20 cellular contexts compared by ENCODE assay signal in the genomic region with DNA sequence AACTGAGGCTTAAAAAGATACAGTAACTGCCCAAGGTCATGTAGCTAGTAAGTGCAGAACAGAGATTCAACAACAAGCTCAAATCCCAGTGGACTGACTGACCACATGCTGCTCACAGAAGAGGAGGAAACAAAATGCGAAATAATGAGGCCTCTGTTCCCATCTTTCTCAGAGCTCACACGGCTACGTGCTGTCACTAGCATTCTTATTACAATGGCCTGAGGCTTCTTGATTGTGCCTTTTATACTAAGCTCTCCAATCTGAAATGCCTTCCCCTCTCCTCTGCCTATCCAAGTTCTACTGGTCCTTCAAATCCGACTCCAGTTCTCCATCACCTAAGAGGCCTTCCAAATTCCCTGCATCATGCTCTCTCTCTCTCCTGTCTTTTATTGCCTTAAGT. TPM values are rescaled to one million over a fixed set of nuclear protein-coding genes. Genes with fewer than 3 reads are reported as not detected.
DNase-seq lines count a peak whose midpoint lies in the region; ATAC-seq and TF ChIP-seq lines count a peak whose summit lies in the region.
"Had no signal": no experiment of that assay in that cellular context is flagged by ENCODE, and none has a peak within 500 bp of the region (broad histone marks: within the 10 kb centered on the region; RNA-seq: fewer than 3 reads in every experiment).

No MANE protein-coding gene starts in this region.

- H3K27ac Mint-ChIP-seq in neural progenitor cell, result no peak overlapping the region
- H3K27ac Mint-ChIP-seq: HFFc6 had no signal

- H4K20me1 ChIP-seq in OCI-LY3 (ENCODE audit: insufficient read depth, low read length) (no peaks in the 10 kb centered on the region), neural progenitor cell (ENCODE audit: low read depth) (no peaks in the 10 kb centered on the region), osteoblast (ENCODE audit: insufficient read depth, low read length) (no peaks in the 10 kb centered on the region)

- H3K4me2 ChIP-seq in OCI-LY3 (ENCODE audit: low read length) (peak overlapping the region; percentile 62), neural progenitor cell (no peak overlapping the region), osteoblast (ENCODE audit: insufficient read depth, low read length) (no peak overlapping the region)

- H3K4me1 Mint-ChIP-seq in neural progenitor cell, result no peaks in the 10 kb centered on the region

- no peak overlapping the region for H3K4me3 Mint-ChIP-seq in neural progenitor cell
- H3K4me3 Mint-ChIP-seq: HFFc6 had no signal

- no peaks in the 10 kb centered on the region for H3F3A ChIP-seq in neural progenitor cell (ENCODE audit: low read depth)

- H3K27ac ChIP-seq in OCI-LY3 (ENCODE audit: low read length) (peak overlapping the region; percentile 76), neural progenitor cell (no peak overlapping the region), osteoblast (ENCODE audit: low read depth, low read length) (no peak overlapping the region)
- H3K27ac ChIP-seq: BLaER1 treated with 17β-estradiol and CSF1 and Interleukin-3, amounts not matched to agents 10 nM and 100 nM; HL-60 had no signal

- no peaks in the 10 kb centered on the region for H3K9me3 ChIP-seq in OCI-LY3 (ENCODE audit: insufficient read depth, low read length)
- H3K9me3 ChIP-seq in neural progenitor cell (ENCODE audit: low read depth), result no peaks in the 10 kb centered on the region
- H3K9me3 ChIP-seq in osteoblast (ENCODE audit: low read depth, low read length), result no peaks in the 10 kb centered on the region

- TF ChIP-seq CTCF in OCI-LY3 (IDR thresholded peaks at IDR 0.05; ENCODE audit: low read depth, low read length) (no peak), neural progenitor cell (IDR thresholded peaks at IDR 0.05) (no peak), osteoblast (IDR thresholded peaks at IDR 0.05; ENCODE audit: extremely low read depth, low read depth, low read length) (no peak)

- peak overlapping the region; percentile 27 for H3K4me3 ChIP-seq in OCI-LY3 (ENCODE audit: low read length)
- no peak overlapping the region for H3K4me3 ChIP-seq in neural progenitor cell
- H3K4me3 ChIP-seq in osteoblast (ENCODE audit: insufficient read depth, low read length), result no peak overlapping the region
- H3K4me3 ChIP-seq: BLaER1 treated with 17β-estradiol and CSF1 and Interleukin-3, amounts not matched to agents 10 nM and 100 nM had no signal

- no peaks in the 10 kb centered on the region for H3K9me3 Mint-ChIP-seq in neural progenitor cell
- H3K9me3 Mint-ChIP-seq: HFFc6 had no signal

- no peaks in the 10 kb centered on the region for H3K27me3 Mint-ChIP-seq in neural progenitor cell (ENCODE audit: insufficient read depth, low read depth)

- no peak for ATAC-seq in GM19351 (IDR thresholded peaks at IDR 0.05; ENCODE audit: unreplicated experiment)
- ATAC-seq: Right ventricle myocardium inferior, SK-N-SH treated with all-trans-retinoic acid at 6 μM for 48 hours had no signal

- peaks cover 22% of the 10 kb centered on the region for H3K4me1 ChIP-seq in OCI-LY3 (ENCODE audit: low read length)
- peaks cover 9% of the 10 kb centered on the region for H3K4me1 ChIP-seq in neural progenitor cell
- H3K4me1 ChIP-seq in osteoblast (ENCODE audit: insufficient read depth, low read length), result peaks cover 9% of the 10 kb centered on the region

- H3K27me3 ChIP-seq in OCI-LY3 (ENCODE audit: low read depth, low read length) (no peaks in the 10 kb centered on the region), neural progenitor cell (no peaks in the 10 kb centered on the region), osteoblast (ENCODE audit: insufficient read depth, low read length) (no peaks in the 10 kb centered on the region)
- H3K27me3 ChIP-seq: BLaER1 treated with 17β-estradiol and CSF1 and Interleukin-3, amounts not matched to agents 10 nM and 100 nM had no signal

- H3K36me3 ChIP-seq in OCI-LY3 (replicated peaks; ENCODE audit: low read depth, low read length), result peaks cover 27% of the 10 kb centered on the region
- no peaks in the 10 kb centered on the region for H3K36me3 ChIP-seq in neural progenitor cell
- H3K36me3 ChIP-seq in osteoblast (ENCODE audit: insufficient read depth, low read length), result peaks cover 6% of the 10 kb centered on the region

- H3K79me2 ChIP-seq in OCI-LY3 (ENCODE audit: low read length) (no peaks in the 10 kb centered on the region), neural progenitor cell (ENCODE audit: low read depth) (no peaks in the 10 kb centered on the region), osteoblast (ENCODE audit: insufficient read depth, low read length) (no peaks in the 10 kb centered on the region)

- H3K9ac ChIP-seq in OCI-LY3 (ENCODE audit: low read length) (0 out of 2 replicates have a peak overlapping the region, but pooled peaks have one; percentile 24), neural progenitor cell (no peak overlapping the region)
- H3K9ac ChIP-seq: BLaER1 treated with 17β-estradiol and CSF1 and Interleukin-3, amounts not matched to agents 10 nM and 100 nM had no signal

- no peak overlapping the region for H2AFZ ChIP-seq in OCI-LY3 (ENCODE audit: low read depth, low read length)
- no peak overlapping the region for H2AFZ ChIP-seq in neural progenitor cell (replicated peaks)
- H2AFZ ChIP-seq in osteoblast (ENCODE audit: low read length), result no peak overlapping the region

- H3K36me3 Mint-ChIP-seq in neural progenitor cell, result peaks cover 3% of the 10 kb centered on the region

- peak; percentile 98 for DNase-seq in foreskin melanocyte
- DNase-seq in neural progenitor cell (ENCODE audit: low spot score), result peak; percentile 14
- no peak for DNase-seq in NCI-H2196 (lab: John Stamatoyannopoulos, UW; ENCODE audit: unreplicated experiment)
- DNase-seq in glomerular visceral epithelial cell (ENCODE audit: extremely low spot score), result no peak
- no peak for DNase-seq in osteoblast (ENCODE audit: insufficient read length, low spot score, missing footprints)
- DNase-seq: COR-L47; DMS153; EL; HFFc6; KBM-7; NCI-H1048; NCI-H226; NCI-H526 treated with DMSO at 0.1 percent for 48 hours; NK-92 treated with Interleukin-12 subunit alpha and Interleukin-12 subunit beta, amount 100 ng/mL, for 24 hours had no signal

RNA-seq across cellular contexts. Expression of a gene that starts 26.0 kb away (rescaled TPM):
- total RNA-seq in neural progenitor cell (ENCODE audit: low replicate concordance) (5.5 and 6.8 TPM in 2 replicates), osteoblast (20.6 and 21.4 TPM in 2 replicates)

RNA-seq across cellular contexts. Expression of a gene that starts 26.1 kb away (rescaled TPM):
- total RNA-seq in neural progenitor cell (ENCODE audit: low replicate concordance) (78.6 and 94.3 TPM in 2 replicates), osteoblast (32.4 and 35.5 TPM in 2 replicates)

Comparison
In these comparisons a context has a peak if more than half of its experiments do, and no peak if none do; other contexts are left out.
1. DNase-seq: peak in foreskin melanocyte (single experiment) and neural progenitor cell (single experiment); none in NCI-H2196 (single experiment), glomerular visceral epithelial cell (single experiment) and osteoblast (single experiment).